In the genomic region with DNA sequence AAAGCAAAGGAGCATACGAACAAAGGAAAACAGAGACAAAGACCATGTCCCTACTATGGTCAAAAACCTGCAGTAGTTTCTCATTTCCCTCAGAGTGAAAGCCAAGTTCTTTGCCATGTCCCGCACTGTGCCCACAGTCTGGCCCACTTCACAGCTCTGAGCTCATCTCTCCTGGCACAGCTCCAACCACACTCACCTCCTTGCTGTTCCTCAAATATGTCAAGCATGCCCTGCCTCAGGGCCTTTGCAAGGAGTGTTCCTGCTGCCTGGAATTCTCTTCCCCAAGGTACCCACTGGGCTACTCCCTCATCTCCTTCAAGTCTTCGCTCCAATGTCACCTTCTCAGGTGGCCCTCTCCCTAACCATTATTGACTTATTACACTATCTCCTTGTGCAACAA, we compare ENCODE assay signal across 21 cellular contexts.
DNase-seq lines count a peak whose midpoint lies in the region; ATAC-seq, FAIRE-seq and TF ChIP-seq lines count a peak whose summit lies in the region.
"Had no signal": no experiment of that assay in that cellular context is flagged by ENCODE, and none has a peak within 500 bp of the region (broad histone marks: within the 10 kb centered on the region; RNA-seq: fewer than 3 reads in every experiment).

No MANE protein-coding gene starts in this region.

- no peak overlapping the region for H3K27ac ChIP-seq in keratinocyte (ENCODE audit: control insufficient read depth, insufficient read depth, low read length)

- dilution Hi-C loops in keratinocyte (cut with MboI; ENCODE audit: extremely low pct_ligation_motif_present, low sequenced_read_pairs), result no loop called here

- H3K9me1 ChIP-seq in keratinocyte (ENCODE audit: control insufficient read depth, extremely low read depth, insufficient read depth, low read length), result no peaks in the 10 kb centered on the region

- DNase-seq in EH (ENCODE audit: low read depth) (peak; percentile 59), LHCN-M2 (ENCODE audit: low read depth) (peak; percentile 27), astrocyte of the hippocampus (ENCODE audit: low read depth, low spot score) (peak; percentile 75), keratinocyte (ENCODE audit: low read depth, low spot score) (peak; percentile 45), CD1c-positive myeloid dendritic cell (ENCODE audit: extremely low spot score) (no peak), immature natural killer cell (no peak)
- no peak for DNase-seq in stimulated activated CD8-positive, alpha-beta memory T cell treated with anti-CD3 and anti-CD28 coated beads, Interleukin-4, amount 100 ng/mL, for 48 hours
- DNase-seq: activated CD4-positive, CD25-positive, alpha-beta regulatory T cell; central memory CD4-positive, alpha-beta T cell; DMS153; effector memory CD8-positive, alpha-beta T cell; H7; KG1; NCI-H1694; OCI-M1; SW 1271 had no signal

- H3K9ac ChIP-seq in keratinocyte (ENCODE audit: control insufficient read depth, extremely low read depth, insufficient read depth, low read length), result no peak overlapping the region

- H3K4me3 Mint-ChIP-seq in immature natural killer cell, result no peak overlapping the region
- H3K4me3 Mint-ChIP-seq: activated naive CD4-positive, alpha-beta T cell treated with anti-CD3 and anti-CD28 coated beads, Interleukin-2, amount 50 U/mL, for 24 hours; effector memory CD8-positive, alpha-beta T cell; mesothelial cell of epicardium; stimulated activated memory B cell treated with anti-CD40 and anti-IgM and Interleukin-4, amounts not matched to agents 10 μg/mL and 1 μg/mL and 100 μg/mL, for 72 hours had no signal

- peak; percentile 92 for FAIRE-seq in keratinocyte (lab: Jason Lieb, UNC)
- FAIRE-seq: frontal cortex had no signal

- no peak overlapping the region for H3K27ac Mint-ChIP-seq in immature natural killer cell
- H3K27ac Mint-ChIP-seq: activated naive CD4-positive, alpha-beta T cell treated with anti-CD3 and anti-CD28 coated beads, Interleukin-2, amount 50 U/mL, for 24 hours; effector memory CD8-positive, alpha-beta T cell; mesothelial cell of epicardium; stimulated activated memory B cell treated with anti-CD40 and anti-IgM and Interleukin-4, amounts not matched to agents 10 μg/mL and 1 μg/mL and 100 μg/mL, for 72 hours had no signal

- H3K27me3 Mint-ChIP-seq in immature natural killer cell (ENCODE audit: low read depth in 3 of 3), result peaks cover 0 to 8% (median 1%) of the 10 kb centered on the region in 3 donors
- H3K27me3 Mint-ChIP-seq: stimulated activated memory B cell treated with anti-CD40 and anti-IgM and Interleukin-4, amounts not matched to agents 10 μg/mL and 1 μg/mL and 100 μg/mL, for 72 hours had no signal

- H3K4me1 Mint-ChIP-seq in immature natural killer cell, result no peaks in the 10 kb centered on the region
- H3K4me1 Mint-ChIP-seq: activated naive CD4-positive, alpha-beta T cell treated with anti-CD3 and anti-CD28 coated beads, Interleukin-2, amount 50 U/mL, for 24 hours; mesothelial cell of epicardium; stimulated activated memory B cell treated with anti-CD40 and anti-IgM and Interleukin-4, amounts not matched to agents 10 μg/mL and 1 μg/mL and 100 μg/mL, for 72 hours had no signal

- no peaks in the 10 kb centered on the region for H3K79me2 ChIP-seq in keratinocyte (ENCODE audit: control insufficient read depth, insufficient read depth, low read length)

- TF ChIP-seq CTCF in keratinocyte (optimal IDR thresholded peaks at IDR 0.05 in 1 of 3, IDR thresholded peaks at IDR 0.05 in 1 of 3, conservative IDR thresholded peaks at IDR 0.05 in 1 of 3; ENCODE audit: extremely low read depth in 1 of 3, insufficient read depth in 2 of 3, low read length in 3 of 3), result no peak

- H2AFZ ChIP-seq in keratinocyte (ENCODE audit: control insufficient read depth, low read length), result no peak overlapping the region

- H3K9me3 ChIP-seq in keratinocyte (ENCODE audit: control insufficient read depth, low read depth, low read length), result no peaks in the 10 kb centered on the region

- peak overlapping the region; percentile 18 for H3K4me2 ChIP-seq in keratinocyte (ENCODE audit: control insufficient read depth, extremely low read depth, insufficient read depth, low read depth, low read length)

- H3K36me3 ChIP-seq in keratinocyte (ENCODE audit: control insufficient read depth in 2 of 2, extremely low read depth in 1 of 2, insufficient read depth in 2 of 2, low read length in 2 of 2), result no peaks in the 10 kb centered on the region

- peaks cover 8% of the 10 kb centered on the region for H3K4me1 ChIP-seq in keratinocyte (ENCODE audit: control insufficient read depth, extremely low read depth, insufficient read depth, low read length)

- no peaks in the 10 kb centered on the region for H4K20me1 ChIP-seq in keratinocyte (ENCODE audit: control insufficient read depth, extremely low read depth, insufficient read depth, low read length)

- H3K4me3 ChIP-seq in keratinocyte (ENCODE audit: control insufficient read depth in 2 of 3, extremely low read depth in 1 of 3, insufficient read depth in 2 of 3, low read depth in 1 of 3, low read length in 3 of 3), result no peak overlapping the region

- no peaks in the 10 kb centered on the region for H3K27me3 ChIP-seq in keratinocyte (ENCODE audit: control insufficient read depth, extremely low read depth, insufficient read depth, low read length)

- no peaks in the 10 kb centered on the region for H3K36me3 Mint-ChIP-seq in immature natural killer cell
- H3K36me3 Mint-ChIP-seq: activated naive CD4-positive, alpha-beta T cell treated with anti-CD3 and anti-CD28 coated beads, Interleukin-2, amount 50 U/mL, for 24 hours; mesothelial cell of epicardium; stimulated activated memory B cell treated with anti-CD40 and anti-IgM and Interleukin-4, amounts not matched to agents 10 μg/mL and 1 μg/mL and 100 μg/mL, for 72 hours had no signal

- ATAC-seq in HG03039 (IDR thresholded peaks at IDR 0.05; ENCODE audit: unreplicated experiment), result no peak
- ATAC-seq: effector memory CD8-positive, alpha-beta T cell; stimulated activated memory B cell treated with anti-CD40 and anti-IgM and Interleukin-4, amounts not matched to agents 10 μg/mL and 1 μg/mL and 100 μg/mL, for 72 hours had no signal

- no peaks in the 10 kb centered on the region for H3K9me3 Mint-ChIP-seq in immature natural killer cell
- H3K9me3 Mint-ChIP-seq: activated naive CD4-positive, alpha-beta T cell treated with anti-CD3 and anti-CD28 coated beads, Interleukin-2, amount 50 U/mL, for 24 hours; effector memory CD8-positive, alpha-beta T cell; mesothelial cell of epicardium; stimulated activated memory B cell treated with anti-CD40 and anti-IgM and Interleukin-4, amounts not matched to agents 10 μg/mL and 1 μg/mL and 100 μg/mL, for 72 hours had no signal

Comparison
In these comparisons a context has a peak if more than half of its experiments do, and no peak if none do; other contexts are left out.
1. DNase-seq: peak in EH (single experiment), LHCN-M2 (single experiment), astrocyte of the hippocampus (single experiment) and keratinocyte (single experiment); none in CD1c-positive myeloid dendritic cell (single experiment), immature natural killer cell (0 of 3) and stimulated activated CD8-positive, alpha-beta memory T cell treated with anti-CD3 and anti-CD28 coated beads, Interleukin-4, amount 100 ng/mL, for 48 hours (single experiment).